Comparison of ENCODE assay signal across 8 cellular contexts in genomic region chr5:138573949-138574670, GRCh38. TPM values are rescaled to one million over a fixed set of nuclear protein-coding genes. Genes with fewer than 3 reads are reported as not detected.
DNase-seq lines count a peak whose midpoint lies in the region; ATAC-seq and TF ChIP-seq lines count a peak whose summit lies in the region.

No MANE protein-coding gene starts in this region.

- DNase-seq in Peyer's patch (no peak), epithelial cell of proximal tubule (ENCODE audit: low read depth) (no peak), activated gamma-delta T cell (lab: John Stamatoyannopoulos, UW) (no peak), NCI-H1092 (lab: John Stamatoyannopoulos, UW) (no peak), AML-193 (lab: John Stamatoyannopoulos, UW) (no peak)

- no peaks in the 10 kb centered on the region; the same call in 1 of the 2 replicates for H4K20me1 ChIP-seq in DOHH2 (ENCODE audit: control insufficient read depth, insufficient read depth, low read depth, low read length)

- TF ChIP-seq POLR2A in Peyer's patch (IDR thresholded peaks at IDR 0.05): no peak

- H3K4me1 ChIP-seq in DOHH2 (ENCODE audit: control insufficient read depth, low read length): peaks cover 36% of the 10 kb centered on the region
- H3K4me1 ChIP-seq in Peyer's patch: peaks cover 0 to 7% (median 2%) of the 10 kb centered on the region in 4 donors
- peaks cover 2% of the 10 kb centered on the region for H3K4me1 ChIP-seq in parathyroid adenoma

- H3K36me3 ChIP-seq in DOHH2 (ENCODE audit: control insufficient read depth, low read length) (peaks cover 59% of the 10 kb centered on the region), Peyer's patch (peaks cover 0 to 44% (median 0%) of the 10 kb centered on the region in 3 donors), parathyroid adenoma (ENCODE audit: control insufficient read depth, insufficient read depth, low read length) (no peaks in the 10 kb centered on the region)

- H3K27ac ChIP-seq in DOHH2 (ENCODE audit: low read depth, low read length): peak overlapping the region; percentile 86
- peak overlapping the region; percentile 97 to 99 (median 98) for H3K27ac ChIP-seq in Peyer's patch
- peak overlapping the region; percentile 99 for H3K27ac ChIP-seq in parathyroid adenoma

- peaks cover 9% of the 10 kb centered on the region for H3F3A ChIP-seq in DOHH2 (ENCODE audit: control insufficient read depth, insufficient read depth)

- TF ChIP-seq CTCF in DOHH2 (IDR thresholded peaks at IDR 0.05; ENCODE audit: low read depth, low read length, poor library complexity, severe bottlenecking) (no peak), Peyer's patch (IDR thresholded peaks at IDR 0.05) (no peak), epithelial cell of proximal tubule (conservative IDR thresholded peaks at IDR 0.05; ENCODE audit: low read depth, low read length) (no peak), parathyroid adenoma (IDR thresholded peaks at IDR 0.05) (no peak)

- H3K9ac ChIP-seq in parathyroid adenoma: peak overlapping the region; percentile 96

- peak overlapping the region; percentile 95 for H3K4me3 ChIP-seq in DOHH2 (ENCODE audit: low read length)
- peak overlapping the region; percentile 77 to 99 (median 91) for H3K4me3 ChIP-seq in Peyer's patch
- peak overlapping the region; percentile 84 for H3K4me3 ChIP-seq in epithelial cell of proximal tubule (ENCODE audit: low read depth, low read length)
- peak overlapping the region; percentile 95 for H3K4me3 ChIP-seq in parathyroid adenoma (ENCODE audit: low read depth, low read length)

- no peaks in the 10 kb centered on the region for H3K27me3 ChIP-seq in DOHH2 (ENCODE audit: control insufficient read depth, low read length)
- no peaks in the 10 kb centered on the region for H3K27me3 ChIP-seq in Peyer's patch
- no peaks in the 10 kb centered on the region for H3K27me3 ChIP-seq in parathyroid adenoma (ENCODE audit: control insufficient read depth, insufficient read depth, low read length)

- H3K9me3 ChIP-seq in DOHH2 (ENCODE audit: control insufficient read depth, insufficient read depth, low read length) (no peaks in the 10 kb centered on the region), Peyer's patch (no peaks in the 10 kb centered on the region), parathyroid adenoma (ENCODE audit: control insufficient read depth, low read length) (no peaks in the 10 kb centered on the region)

- H3K4me2 ChIP-seq in DOHH2 (ENCODE audit: low read length) (peak overlapping the region; percentile 76), parathyroid adenoma (ENCODE audit: low read length) (peak overlapping the region; percentile 88)

- H3K79me2 ChIP-seq in DOHH2 (ENCODE audit: control insufficient read depth, low read length) (peaks cover 63% of the 10 kb centered on the region), parathyroid adenoma (peaks cover 37% of the 10 kb centered on the region)

- H2AFZ ChIP-seq in parathyroid adenoma: no peak overlapping the region

- no peaks in the 10 kb centered on the region for H3K9me2 ChIP-seq in DOHH2 (replicated peaks; ENCODE audit: control insufficient read depth, low read length)

- no peak for ATAC-seq in HG03432 (IDR thresholded peaks at IDR 0.05; ENCODE audit: unreplicated experiment)

RNA-seq across cellular contexts. Expression of gene HSPA9, which starts 1.1 kb away (rescaled TPM):
- 100 to 1,000 TPM; 152 to 221 (median 160) TPM for total RNA-seq in Peyer's patch
- total RNA-seq in epithelial cell of proximal tubule: 174 and 403 TPM in 2 replicates

RNA-seq across cellular contexts. Expression of gene ETF1, which starts 31.1 kb away (rescaled TPM):
- total RNA-seq in Peyer's patch (10 to 100 TPM; 33.3 to 75.1 (median 39.3) TPM), epithelial cell of proximal tubule (65.1 and 125 TPM in 2 replicates)
